Comparison of ENCODE assay signal across 9 cellular contexts in the genomic region with DNA sequence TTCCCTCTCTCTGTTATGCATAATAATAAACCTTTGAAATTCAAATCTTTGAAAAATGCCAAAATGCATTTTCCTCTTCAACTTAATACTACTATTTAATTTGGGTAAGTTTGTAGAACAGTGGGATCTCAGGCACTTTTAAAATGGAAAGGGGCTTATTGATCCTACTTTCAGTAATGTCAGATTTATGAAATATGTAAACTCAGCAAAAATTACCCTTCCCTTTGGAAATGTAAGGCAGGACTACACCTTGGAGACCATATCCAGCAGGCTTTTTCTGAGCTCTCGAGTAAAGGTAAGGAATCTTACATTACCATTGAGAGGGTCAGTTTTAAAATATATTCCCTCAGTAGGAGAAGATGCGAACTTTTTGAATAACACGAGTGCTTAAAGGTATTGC.
"Had no signal": no experiment of that assay in that cellular context is flagged by ENCODE, and none has a peak within 500 bp of the region (broad histone marks: within the 10 kb centered on the region; RNA-seq: fewer than 3 reads in every experiment).

No MANE protein-coding gene starts in this region.

- H3K27ac ChIP-seq: GM23248, KMS-11 had no signal

- DNase-seq: GM23248, GOT3, H9, HCEC 1CT, Karpas-422, KBM-7 had no signal

- H3K4me3 ChIP-seq: GM23248 had no signal

- FAIRE-seq: H54, HTR-8/SVneo had no signal

- H3K9ac ChIP-seq: GM23248, KMS-11 had no signal

- H3K4me2 ChIP-seq: KMS-11 had no signal

- H2AFZ ChIP-seq: GM23248 had no signal
